2 cellular contexts compared by ENCODE assay signal in the genomic region with DNA sequence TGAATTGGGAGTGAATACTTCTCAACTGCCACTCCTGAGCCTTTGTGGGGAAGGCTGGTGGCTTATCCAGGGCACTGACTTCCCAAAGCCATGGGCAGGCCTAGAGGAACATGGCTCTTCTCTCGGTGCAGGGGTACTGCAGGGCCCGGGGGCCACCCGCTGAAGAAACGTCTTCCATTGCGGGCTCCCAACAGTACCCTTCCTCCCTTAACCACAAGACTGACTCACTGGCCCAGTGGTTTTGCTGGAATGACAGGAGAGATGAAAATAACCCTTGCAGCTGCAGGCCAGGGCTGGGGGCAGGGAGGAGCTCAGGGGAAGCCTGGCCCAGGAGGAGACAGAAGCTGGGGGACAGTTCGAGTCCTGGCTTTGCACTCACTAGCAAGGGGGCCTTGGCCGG.
TF ChIP-seq lines count a peak whose summit lies in the region.

No MANE protein-coding gene starts in this region.

TF ChIP-seq in A549, 52 proteins besides CTCF, POLR2A, EP300 and RAD21:
- TF ChIP-seq PHF8 (IDR thresholded peaks at IDR 0.05; ENCODE audit: borderline replicate concordance, low read depth) = no peak
- no peak for TF ChIP-seq MYC (IDR thresholded peaks at IDR 0.05; ENCODE audit: borderline replicate concordance, low read length)
- no peak for TF ChIP-seq HDAC2 (IDR thresholded peaks at IDR 0.05)
- no peak for TF ChIP-seq RCOR1 (IDR thresholded peaks at IDR 0.05; ENCODE audit: low read depth, low read length)
- TF ChIP-seq, protein P1, sequence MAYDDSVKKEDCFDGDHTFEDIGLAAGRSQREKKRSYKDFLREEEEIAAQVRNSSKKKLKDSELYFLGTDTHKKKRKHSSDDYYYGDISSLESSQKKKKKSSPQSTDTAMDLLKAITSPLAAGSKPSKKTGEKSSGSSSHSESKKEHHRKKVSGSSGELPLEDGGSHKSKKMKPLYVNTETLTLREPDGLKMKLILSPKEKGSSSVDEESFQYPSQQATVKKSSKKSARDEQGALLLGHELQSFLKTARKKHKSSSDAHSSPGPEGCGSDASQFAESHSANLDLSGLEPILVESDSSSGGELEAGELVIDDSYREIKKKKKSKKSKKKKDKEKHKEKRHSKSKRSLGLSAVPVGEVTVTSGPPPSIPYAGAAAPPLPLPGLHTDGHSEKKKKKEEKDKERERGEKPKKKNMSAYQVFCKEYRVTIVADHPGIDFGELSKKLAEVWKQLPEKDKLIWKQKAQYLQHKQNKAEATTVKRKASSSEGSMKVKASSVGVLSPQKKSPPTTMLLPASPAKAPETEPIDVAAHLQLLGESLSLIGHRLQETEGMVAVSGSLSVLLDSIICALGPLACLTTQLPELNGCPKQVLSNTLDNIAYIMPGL (CRISPR knock-in tag; IDR thresholded peaks at IDR 0.05; ENCODE audit: borderline replicate concordance) = no peak
- TF ChIP-seq FOSL2 (IDR thresholded peaks at IDR 0.05) = no peak
- TF ChIP-seq FOSL2 (CRISPR knock-in tag; IDR thresholded peaks at IDR 0.05) = peak; percentile 37; the same call in 1 of the 2 replicates
- TF ChIP-seq GATA3 (IDR thresholded peaks at IDR 0.05; ENCODE audit: borderline replicate concordance) = peak; percentile 28; the same call in 1 of the 2 replicates

TF ChIP-seq in Ishikawa, 13 proteins besides CTCF, POLR2A, EP300 and RAD21:
- TF ChIP-seq, protein P2, sequence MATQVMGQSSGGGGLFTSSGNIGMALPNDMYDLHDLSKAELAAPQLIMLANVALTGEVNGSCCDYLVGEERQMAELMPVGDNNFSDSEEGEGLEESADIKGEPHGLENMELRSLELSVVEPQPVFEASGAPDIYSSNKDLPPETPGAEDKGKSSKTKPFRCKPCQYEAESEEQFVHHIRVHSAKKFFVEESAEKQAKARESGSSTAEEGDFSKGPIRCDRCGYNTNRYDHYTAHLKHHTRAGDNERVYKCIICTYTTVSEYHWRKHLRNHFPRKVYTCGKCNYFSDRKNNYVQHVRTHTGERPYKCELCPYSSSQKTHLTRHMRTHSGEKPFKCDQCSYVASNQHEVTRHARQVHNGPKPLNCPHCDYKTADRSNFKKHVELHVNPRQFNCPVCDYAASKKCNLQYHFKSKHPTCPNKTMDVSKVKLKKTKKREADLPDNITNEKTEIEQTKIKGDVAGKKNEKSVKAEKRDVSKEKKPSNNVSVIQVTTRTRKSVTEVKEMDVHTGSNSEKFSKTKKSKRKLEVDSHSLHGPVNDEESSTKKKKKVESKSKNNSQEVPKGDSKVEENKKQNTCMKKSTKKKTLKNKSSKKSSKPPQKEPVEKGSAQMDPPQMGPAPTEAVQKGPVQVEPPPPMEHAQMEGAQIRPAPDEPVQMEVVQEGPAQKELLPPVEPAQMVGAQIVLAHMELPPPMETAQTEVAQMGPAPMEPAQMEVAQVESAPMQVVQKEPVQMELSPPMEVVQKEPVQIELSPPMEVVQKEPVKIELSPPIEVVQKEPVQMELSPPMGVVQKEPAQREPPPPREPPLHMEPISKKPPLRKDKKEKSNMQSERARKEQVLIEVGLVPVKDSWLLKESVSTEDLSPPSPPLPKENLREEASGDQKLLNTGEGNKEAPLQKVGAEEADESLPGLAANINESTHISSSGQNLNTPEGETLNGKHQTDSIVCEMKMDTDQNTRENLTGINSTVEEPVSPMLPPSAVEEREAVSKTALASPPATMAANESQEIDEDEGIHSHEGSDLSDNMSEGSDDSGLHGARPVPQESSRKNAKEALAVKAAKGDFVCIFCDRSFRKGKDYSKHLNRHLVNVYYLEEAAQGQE (IDR thresholded peaks at IDR 0.05; ENCODE audit: low read depth) = no peak
- TF ChIP-seq TEAD4 (IDR thresholded peaks at IDR 0.05) = 0 out of 2 replicates have a peak, but pooled peaks have one; percentile 12
- TF ChIP-seq, protein P3, sequence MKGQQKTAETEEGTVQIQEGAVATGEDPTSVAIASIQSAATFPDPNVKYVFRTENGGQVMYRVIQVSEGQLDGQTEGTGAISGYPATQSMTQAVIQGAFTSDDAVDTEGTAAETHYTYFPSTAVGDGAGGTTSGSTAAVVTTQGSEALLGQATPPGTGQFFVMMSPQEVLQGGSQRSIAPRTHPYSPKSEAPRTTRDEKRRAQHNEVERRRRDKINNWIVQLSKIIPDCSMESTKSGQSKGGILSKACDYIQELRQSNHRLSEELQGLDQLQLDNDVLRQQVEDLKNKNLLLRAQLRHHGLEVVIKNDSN (IDR thresholded peaks at IDR 0.05) = no peak
- TF ChIP-seq YY1 (IDR thresholded peaks at IDR 0.05; ENCODE audit: low read depth) = no peak
- no peak for TF ChIP-seq CREB1 (IDR thresholded peaks at IDR 0.05; ENCODE audit: low read depth)
- TF ChIP-seq FOXM1 (IDR thresholded peaks at IDR 0.05; ENCODE audit: borderline replicate concordance, low read depth) = no peak
TF ChIP-seq in Ishikawa: peak in this region for 1.
